19 cellular contexts compared by ENCODE assay signal in the genomic region with DNA sequence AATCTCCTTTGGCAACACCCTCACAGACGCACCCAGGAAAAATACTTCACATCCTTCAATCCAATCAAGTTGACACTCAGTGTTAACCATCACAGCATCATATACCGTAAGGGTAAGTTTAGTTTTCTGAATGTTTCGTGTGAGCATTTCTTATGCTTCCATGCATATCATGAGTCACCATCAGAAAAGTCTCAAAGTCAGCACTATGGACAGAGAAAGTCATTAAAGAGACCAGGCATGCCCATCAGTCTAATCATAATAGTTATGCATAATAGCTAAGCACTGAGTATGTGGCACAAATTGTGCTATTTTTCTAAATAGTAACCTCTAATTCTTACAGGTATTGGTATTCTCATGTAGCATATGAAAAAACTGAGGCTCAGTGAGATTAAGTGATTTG.
A peak's percentile ranks its signal among the peaks of the same experiment; 100 is the strongest.
DNase-seq lines count a peak whose midpoint lies in the region; ATAC-seq and TF ChIP-seq lines count a peak whose summit lies in the region.
"Had no signal": no experiment of that assay in that cellular context is flagged by ENCODE, and none has a peak within 500 bp of the region (broad histone marks: within the 10 kb centered on the region; RNA-seq: fewer than 3 reads in every experiment).

No MANE protein-coding gene starts in this region.

- no peak overlapping the region for H3K4me2 ChIP-seq in fibroblast of lung (ENCODE audit: extremely low read depth, insufficient read depth, low read length)
- H3K4me2 ChIP-seq: BLaER1 had no signal

- H3K9ac ChIP-seq in fibroblast of lung (ENCODE audit: insufficient read depth, low read length) = no peak overlapping the region
- H3K9ac ChIP-seq: BLaER1 had no signal

- H2AFZ ChIP-seq in fibroblast of lung (ENCODE audit: low read length) = no peak overlapping the region

- H3K27ac ChIP-seq in cardiac muscle cell (no peak overlapping the region), fibroblast of lung (ENCODE audit: insufficient read depth, low read length) (no peak overlapping the region), transverse colon (no peak overlapping the region)
- H3K27ac ChIP-seq: BLaER1, gastroesophageal sphincter, left lung, uterus had no signal

- H3K27me3 ChIP-seq in cardiac muscle cell (no peaks in the 10 kb centered on the region), fibroblast of lung (ENCODE audit: control insufficient read depth, insufficient read depth, low read length) (peaks cover 3% of the 10 kb centered on the region), transverse colon (no peaks in the 10 kb centered on the region)
- H3K27me3 ChIP-seq: BLaER1, gastroesophageal sphincter, uterus had no signal

- peak; percentile 14 to 47 for DNase-seq in cardiac muscle cell (ENCODE audit: low read depth in 1 of 2, low spot score in 1 of 2)
- no peak for DNase-seq in Right ventricle myocardium superior
- peak; percentile 14 to 20 for DNase-seq in fibroblast of lung (ENCODE audit: low read depth in 2 of 2)
- peak; percentile 38 for DNase-seq in renal cortical epithelial cell (ENCODE audit: low read depth)
- no peak for DNase-seq in NCI-H2107 treated with DMSO at 0.1 percent for 48 hours (lab: John Stamatoyannopoulos, UW; ENCODE audit: unreplicated experiment)
- DNase-seq in transverse colon = no peak
- DNase-seq: 8988T; activated CD4-positive, alpha-beta T cell treated with anti-CD3 and anti-CD28 coated beads, Interleukin-2, amount 10 ng/mL, durations not matched to agents 24 days and 14 days; activated CD8-positive, alpha-beta memory T cell treated with anti-CD3 and anti-CD28 coated beads, Interleukin-2, amount 50 U/mL, for 4 hours; effector CD4-positive, alpha-beta T cell; H7; left lung; NCI-H2029; NCI-H446; uterus had no signal

- WGBS in transverse colon (ENCODE audit: low coverage in 1 of 2), 2 donors = 71 to 94% methylated on average over 3 of the region's 3 CpGs

- H4K20me1 ChIP-seq in fibroblast of lung (ENCODE audit: control insufficient read depth, extremely low read depth, insufficient read depth, low read length) = no peaks in the 10 kb centered on the region
- H4K20me1 ChIP-seq: BLaER1 had no signal

- H3K4me1 ChIP-seq in cardiac muscle cell (ENCODE audit: low read depth) (peaks cover 4% of the 10 kb centered on the region), fibroblast of lung (ENCODE audit: control insufficient read depth, extremely low read depth, insufficient read depth, low read length) (no peaks in the 10 kb centered on the region), transverse colon (no peaks in the 10 kb centered on the region)
- H3K4me1 ChIP-seq: BLaER1, gastroesophageal sphincter, left lung, uterus had no signal

- no peaks in the 10 kb centered on the region for H3K9me3 ChIP-seq in cardiac muscle cell (ENCODE audit: low read depth)
- H3K9me3 ChIP-seq in fibroblast of lung (ENCODE audit: control insufficient read depth, insufficient read depth, low read depth, low read length) = no peaks in the 10 kb centered on the region
- H3K9me3 ChIP-seq in transverse colon = no peaks in the 10 kb centered on the region
- H3K9me3 ChIP-seq: BLaER1, gastroesophageal sphincter, left lung, uterus had no signal

- no peak for ATAC-seq in Right ventricle myocardium superior (ENCODE audit: poor library complexity)
- ATAC-seq in SK-N-SH treated with all-trans-retinoic acid at 6 μM for 48 hours = peak; percentile 37; the same call in 1 of the 3 replicates
- ATAC-seq in GM21529 (IDR thresholded peaks at IDR 0.05; ENCODE audit: unreplicated experiment) = no peak
- ATAC-seq: gastroesophageal sphincter, left lung had no signal

- TF ChIP-seq POLR2A in transverse colon (IDR thresholded peaks at IDR 0.05) = no peak

- in situ Hi-C loops in transverse colon (cut with MboI; ENCODE audit: low pct_ligation_motif_present in 1 of 4, low pct_unique_long_range_greater_than_20kb in 1 of 4, low sequenced_read_pairs in 3 of 4) = loop anchor here in 1 of 4 donors (25.0 kb wide), 1 partner anchor 305 kb away; no protein-coding TSS in a partner anchor

- H3K36me3 ChIP-seq in cardiac muscle cell = no peaks in the 10 kb centered on the region
- no peaks in the 10 kb centered on the region for H3K36me3 ChIP-seq in fibroblast of lung (ENCODE audit: control insufficient read depth, insufficient read depth, low read length)
- H3K36me3 ChIP-seq in transverse colon = no peaks in the 10 kb centered on the region
- H3K36me3 ChIP-seq: BLaER1, gastroesophageal sphincter, left lung, uterus had no signal

- no peaks in the 10 kb centered on the region for H3K79me2 ChIP-seq in fibroblast of lung (ENCODE audit: control insufficient read depth, insufficient read depth, low read length)

- intact Hi-C loops in Right ventricle myocardium superior (cut with DNase I) (no loop called here), transverse colon (cut with DNase I; ENCODE audit: low total_unique reads) (no loop called here)

- TF ChIP-seq EP300 in transverse colon (IDR thresholded peaks at IDR 0.05; ENCODE audit: low read depth) = no peak

- no peak for TF ChIP-seq CTCF in cardiac muscle cell (IDR thresholded peaks at IDR 0.05; ENCODE audit: low read depth, low read length)
- no peak for TF ChIP-seq CTCF in fibroblast of lung (conservative IDR thresholded peaks at IDR 0.05 in 1 of 2, IDR thresholded peaks at IDR 0.05 in 1 of 2; ENCODE audit: low read depth in 1 of 2, low read length in 2 of 2)
- TF ChIP-seq CTCF in transverse colon (IDR thresholded peaks at IDR 0.05) = no peak

- H3K4me3 ChIP-seq in cardiac muscle cell (no peak overlapping the region), fibroblast of lung (replicated peaks in 1 of 4; ENCODE audit: control extremely low read depth in 1 of 4, insufficient read depth in 1 of 4, low read depth in 3 of 4, low read length in 4 of 4) (no peak overlapping the region), transverse colon (no peak overlapping the region)
- H3K4me3 ChIP-seq: BLaER1, gastroesophageal sphincter, left lung, uterus had no signal

TF ChIP-seq in SK-N-SH treated with all-trans-retinoic acid at 6 μM for 48 hours, 23 proteins besides CTCF, POLR2A, EP300 and RAD21 (continues in another document):
- TF ChIP-seq TOX (CRISPR knock-in tag; IDR thresholded peaks at IDR 0.05; ENCODE audit: borderline replicate concordance) = no peak
- TF ChIP-seq, protein P1, sequence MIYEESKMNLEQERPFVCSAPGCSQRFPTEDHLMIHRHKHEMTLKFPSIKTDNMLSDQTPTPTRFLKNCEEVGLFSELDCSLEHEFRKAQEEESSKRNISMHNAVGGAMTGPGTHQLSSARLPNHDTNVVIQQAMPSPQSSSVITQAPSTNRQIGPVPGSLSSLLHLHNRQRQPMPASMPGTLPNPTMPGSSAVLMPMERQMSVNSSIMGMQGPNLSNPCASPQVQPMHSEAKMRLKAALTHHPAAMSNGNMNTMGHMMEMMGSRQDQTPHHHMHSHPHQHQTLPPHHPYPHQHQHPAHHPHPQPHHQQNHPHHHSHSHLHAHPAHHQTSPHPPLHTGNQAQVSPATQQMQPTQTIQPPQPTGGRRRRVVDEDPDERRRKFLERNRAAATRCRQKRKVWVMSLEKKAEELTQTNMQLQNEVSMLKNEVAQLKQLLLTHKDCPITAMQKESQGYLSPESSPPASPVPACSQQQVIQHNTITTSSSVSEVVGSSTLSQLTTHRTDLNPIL (CRISPR knock-in tag; IDR thresholded peaks at IDR 0.05; ENCODE audit: low read depth) = no peak
- no peak for TF ChIP-seq GLIS3 (CRISPR knock-in tag; IDR thresholded peaks at IDR 0.05)
- TF ChIP-seq, protein P2, sequence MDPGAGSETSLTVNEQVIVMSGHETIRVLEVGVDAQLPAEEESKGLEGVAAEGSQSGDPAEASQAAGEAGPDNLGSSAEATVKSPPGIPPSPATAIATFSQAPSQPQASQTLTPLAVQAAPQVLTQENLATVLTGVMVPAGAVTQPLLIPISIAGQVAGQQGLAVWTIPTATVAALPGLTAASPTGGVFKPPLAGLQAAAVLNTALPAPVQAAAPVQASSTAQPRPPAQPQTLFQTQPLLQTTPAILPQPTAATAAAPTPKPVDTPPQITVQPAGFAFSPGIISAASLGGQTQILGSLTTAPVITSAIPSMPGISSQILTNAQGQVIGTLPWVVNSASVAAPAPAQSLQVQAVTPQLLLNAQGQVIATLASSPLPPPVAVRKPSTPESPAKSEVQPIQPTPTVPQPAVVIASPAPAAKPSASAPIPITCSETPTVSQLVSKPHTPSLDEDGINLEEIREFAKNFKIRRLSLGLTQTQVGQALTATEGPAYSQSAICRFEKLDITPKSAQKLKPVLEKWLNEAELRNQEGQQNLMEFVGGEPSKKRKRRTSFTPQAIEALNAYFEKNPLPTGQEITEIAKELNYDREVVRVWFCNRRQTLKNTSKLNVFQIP (CRISPR knock-in tag; IDR thresholded peaks at IDR 0.05; ENCODE audit: borderline replicate concordance, low read depth) = no peak
- TF ChIP-seq, protein P3, sequence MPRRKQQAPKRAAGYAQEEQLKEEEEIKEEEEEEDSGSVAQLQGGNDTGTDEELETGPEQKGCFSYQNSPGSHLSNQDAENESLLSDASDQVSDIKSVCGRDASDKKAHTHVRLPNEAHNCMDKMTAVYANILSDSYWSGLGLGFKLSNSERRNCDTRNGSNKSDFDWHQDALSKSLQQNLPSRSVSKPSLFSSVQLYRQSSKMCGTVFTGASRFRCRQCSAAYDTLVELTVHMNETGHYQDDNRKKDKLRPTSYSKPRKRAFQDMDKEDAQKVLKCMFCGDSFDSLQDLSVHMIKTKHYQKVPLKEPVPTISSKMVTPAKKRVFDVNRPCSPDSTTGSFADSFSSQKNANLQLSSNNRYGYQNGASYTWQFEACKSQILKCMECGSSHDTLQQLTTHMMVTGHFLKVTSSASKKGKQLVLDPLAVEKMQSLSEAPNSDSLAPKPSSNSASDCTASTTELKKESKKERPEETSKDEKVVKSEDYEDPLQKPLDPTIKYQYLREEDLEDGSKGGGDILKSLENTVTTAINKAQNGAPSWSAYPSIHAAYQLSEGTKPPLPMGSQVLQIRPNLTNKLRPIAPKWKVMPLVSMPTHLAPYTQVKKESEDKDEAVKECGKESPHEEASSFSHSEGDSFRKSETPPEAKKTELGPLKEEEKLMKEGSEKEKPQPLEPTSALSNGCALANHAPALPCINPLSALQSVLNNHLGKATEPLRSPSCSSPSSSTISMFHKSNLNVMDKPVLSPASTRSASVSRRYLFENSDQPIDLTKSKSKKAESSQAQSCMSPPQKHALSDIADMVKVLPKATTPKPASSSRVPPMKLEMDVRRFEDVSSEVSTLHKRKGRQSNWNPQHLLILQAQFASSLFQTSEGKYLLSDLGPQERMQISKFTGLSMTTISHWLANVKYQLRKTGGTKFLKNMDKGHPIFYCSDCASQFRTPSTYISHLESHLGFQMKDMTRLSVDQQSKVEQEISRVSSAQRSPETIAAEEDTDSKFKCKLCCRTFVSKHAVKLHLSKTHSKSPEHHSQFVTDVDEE (CRISPR knock-in tag; IDR thresholded peaks at IDR 0.05) = no peak
- TF ChIP-seq SNAI2 (CRISPR knock-in tag; IDR thresholded peaks at IDR 0.05) = no peak
- no peak for TF ChIP-seq CSDC2 (CRISPR knock-in tag; IDR thresholded peaks at IDR 0.05)
- no peak for TF ChIP-seq ISL1 (CRISPR knock-in tag; IDR thresholded peaks at IDR 0.05)
- TF ChIP-seq ZNF8 (CRISPR knock-in tag; IDR thresholded peaks at IDR 0.05) = no peak

Comparison
In these comparisons a context has a peak if more than half of its experiments do, and no peak if none do; other contexts are left out.
1. DNase-seq: peak in cardiac muscle cell (2 of 2), fibroblast of lung (2 of 2) and renal cortical epithelial cell (single experiment); none in Right ventricle myocardium superior (single experiment), NCI-H2107 treated with DMSO at 0.1 percent for 48 hours (single experiment) and transverse colon (single experiment).